ENCODE assay signal across 17 cellular contexts in the genomic region with DNA sequence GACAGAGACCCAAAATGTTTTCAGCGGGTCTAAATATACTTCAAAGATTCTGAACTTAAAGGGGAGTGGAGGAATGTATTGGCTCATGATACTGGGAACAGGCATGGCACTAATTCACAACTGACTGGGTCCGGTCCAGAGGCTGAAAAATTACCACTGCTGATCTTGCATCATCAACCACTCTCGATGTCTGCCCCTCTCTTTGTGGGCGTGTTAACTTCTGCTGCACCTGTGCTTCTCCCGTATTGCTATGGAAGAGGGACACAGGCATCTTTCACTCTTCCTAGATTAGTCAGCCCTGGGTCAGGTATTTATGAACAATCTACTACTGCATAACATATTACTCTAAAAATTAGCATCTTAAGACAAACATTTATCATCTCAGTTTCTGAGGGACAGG. TPM values are rescaled to one million over a fixed set of nuclear protein-coding genes. Genes with fewer than 3 reads are reported as not detected.
DNase-seq lines count a peak whose midpoint lies in the region; ATAC-seq and TF ChIP-seq lines count a peak whose summit lies in the region.
"Had no signal": no experiment of that assay in that cellular context is flagged by ENCODE, and none has a peak within 500 bp of the region (broad histone marks: within the 10 kb centered on the region; RNA-seq: fewer than 3 reads in every experiment).

No MANE protein-coding gene starts in this region.

- H3K27me3 Mint-ChIP-seq in activated CD4-positive, alpha-beta T cell treated with anti-CD3 and anti-CD28 coated beads for 36 hours: peaks cover 10% of the 10 kb centered on the region
- H3K27me3 Mint-ChIP-seq in stimulated activated naive CD8-positive, alpha-beta T cell treated with anti-CD3 and anti-CD28 coated beads, Interleukin-15, Interleukin-2, amounts not matched to agents 100 ng/mL and 50 ng/mL, for 24 hours: no peaks in the 10 kb centered on the region

- POLR2A ChIA-PET in activated CD4-positive, alpha-beta T cell treated with anti-CD3 and anti-CD28 coated beads for 36 hours (lab: Charles Lee): no interaction called here

- no peaks in the 10 kb centered on the region for H3K27me3 ChIP-seq in brain microvascular endothelial cell (replicated peaks)
- H3K27me3 ChIP-seq: BLaER1 treated with 17β-estradiol and CSF1 and Interleukin-3, amounts not matched to agents 10 nM and 100 nM; MG63 had no signal

- no peaks in the 10 kb centered on the region for H3K36me3 ChIP-seq in brain microvascular endothelial cell (replicated peaks)
- H3K36me3 ChIP-seq: BLaER1 treated with 17β-estradiol and CSF1 and Interleukin-3, amounts not matched to agents 10 nM and 100 nM; HAP-1; MG63 had no signal

- H3K27ac ChIP-seq in brain microvascular endothelial cell: no peak overlapping the region
- H3K27ac ChIP-seq: BLaER1 treated with 17β-estradiol and CSF1 and Interleukin-3, amounts not matched to agents 10 nM and 100 nM had no signal

- intact Hi-C loops in activated CD4-positive, alpha-beta T cell treated with anti-CD3 and anti-CD28 coated beads for 36 hours (cut with DNase I, micrococcal nuclease): no loop called here

- TF ChIP-seq CTCF in fibroblast of the aortic adventitia (IDR thresholded peaks at IDR 0.05; ENCODE audit: insufficient read depth, low read length) (no peak), brain microvascular endothelial cell (IDR thresholded peaks at IDR 0.05; ENCODE audit: low read depth, low read length, missing control alignments) (no peak)

- peaks cover 11% of the 10 kb centered on the region for H3K9me3 Mint-ChIP-seq in activated CD4-positive, alpha-beta T cell treated with anti-CD3 and anti-CD28 coated beads for 36 hours (ENCODE audit: low read depth)
- H3K9me3 Mint-ChIP-seq in stimulated activated naive CD8-positive, alpha-beta T cell treated with anti-CD3 and anti-CD28 coated beads, Interleukin-15, Interleukin-2, amounts not matched to agents 100 ng/mL and 50 ng/mL, for 24 hours: peaks cover 8% of the 10 kb centered on the region

- in situ Hi-C loops in brain microvascular endothelial cell (cut with HindIII; ENCODE audit: low pct_ligation_motif_present, low sequenced_read_pairs): no loop called here

- no peak overlapping the region for H3K4me3 Mint-ChIP-seq in activated CD4-positive, alpha-beta T cell treated with anti-CD3 and anti-CD28 coated beads for 36 hours
- H3K4me3 Mint-ChIP-seq in stimulated activated naive CD8-positive, alpha-beta T cell treated with anti-CD3 and anti-CD28 coated beads, Interleukin-15, Interleukin-2, amounts not matched to agents 100 ng/mL and 50 ng/mL, for 24 hours: no peak overlapping the region

- H3K4me1 Mint-ChIP-seq in activated CD4-positive, alpha-beta T cell treated with anti-CD3 and anti-CD28 coated beads for 36 hours: peaks cover 25% of the 10 kb centered on the region
- peaks cover 33% of the 10 kb centered on the region for H3K4me1 Mint-ChIP-seq in stimulated activated naive CD8-positive, alpha-beta T cell treated with anti-CD3 and anti-CD28 coated beads, Interleukin-15, Interleukin-2, amounts not matched to agents 100 ng/mL and 50 ng/mL, for 24 hours (ENCODE audit: low read depth)

- ATAC-seq in activated CD4-positive, alpha-beta T cell treated with anti-CD3 and anti-CD28 coated beads for 36 hours: peak; percentile 7
- ATAC-seq in stimulated activated naive CD8-positive, alpha-beta T cell treated with anti-CD3 and anti-CD28 coated beads, Interleukin-15, Interleukin-2, amounts not matched to agents 100 U/mL and 50 U/mL, for 24 hours: no peak
- ATAC-seq in GM21447 (IDR thresholded peaks at IDR 0.05; ENCODE audit: unreplicated experiment): no peak

- peaks cover 7% of the 10 kb centered on the region for H3K36me3 Mint-ChIP-seq in activated CD4-positive, alpha-beta T cell treated with anti-CD3 and anti-CD28 coated beads for 36 hours (ENCODE audit: low read depth)
- H3K36me3 Mint-ChIP-seq in stimulated activated naive CD8-positive, alpha-beta T cell treated with anti-CD3 and anti-CD28 coated beads, Interleukin-15, Interleukin-2, amounts not matched to agents 100 ng/mL and 50 ng/mL, for 24 hours (ENCODE audit: low read depth): peaks cover 5% of the 10 kb centered on the region

- DNase-seq in activated CD4-positive, alpha-beta T cell treated with anti-CD3 and anti-CD28 coated beads for 36 hours: no peak
- no peak for DNase-seq in activated CD4-positive, alpha-beta T cell treated with anti-CD3 and anti-CD28 coated beads, Interleukin-2, amount 50 U/mL, for 48 hours
- DNase-seq in stimulated activated naive CD8-positive, alpha-beta T cell treated with anti-CD3 and anti-CD28 coated beads, Interleukin-15, Interleukin-2, amounts not matched to agents 100 U/mL and 50 U/mL, for 24 hours: no peak
- peak; percentile 30 for DNase-seq in fibroblast of the aortic adventitia (ENCODE audit: low read depth)
- no peak for DNase-seq in brain microvascular endothelial cell
- DNase-seq in effector CD4-positive, alpha-beta T cell: no peak
- DNase-seq: EL, MG63, NCI-H1105 treated with DMSO at 0.1 percent for 48 hours, NCI-H187, NCI-H446 treated with DMSO at 0.1 percent for 48 hours, NCI-H748 treated with DMSO at 0.1 percent for 48 hours had no signal

- H3K27ac Mint-ChIP-seq in activated CD4-positive, alpha-beta T cell treated with anti-CD3 and anti-CD28 coated beads for 36 hours: no peak overlapping the region
- peak overlapping the region; percentile 28 for H3K27ac Mint-ChIP-seq in stimulated activated naive CD8-positive, alpha-beta T cell treated with anti-CD3 and anti-CD28 coated beads, Interleukin-15, Interleukin-2, amounts not matched to agents 100 ng/mL and 50 ng/mL, for 24 hours

- H3K4me3 ChIP-seq in fibroblast of the aortic adventitia (ENCODE audit: low read depth, low read length) (no peak overlapping the region), brain microvascular endothelial cell (ENCODE audit: low read depth, low read length) (no peak overlapping the region)
- H3K4me3 ChIP-seq: BLaER1 treated with 17β-estradiol and CSF1 and Interleukin-3, amounts not matched to agents 10 nM and 100 nM; HAP-1; MG63 had no signal

- CTCF ChIA-PET in activated CD4-positive, alpha-beta T cell treated with anti-CD3 and anti-CD28 coated beads for 36 hours (lab: Charles Lee): no interaction called here

RNA-seq across cellular contexts. Expression of gene HHLA2, which starts 33.2 kb away (rescaled TPM):
- total RNA-seq in activated CD4-positive, alpha-beta T cell treated with anti-CD3 and anti-CD28 coated beads for 36 hours: under 1 TPM; 0.27 to 0.70 TPM
- not detected in 2 replicates for total RNA-seq in fibroblast of the aortic adventitia (ENCODE audit: low replicate concordance)
- total RNA-seq: A172 had no signal
